1 cellular context compared by ENCODE assay signal in the genomic region with DNA sequence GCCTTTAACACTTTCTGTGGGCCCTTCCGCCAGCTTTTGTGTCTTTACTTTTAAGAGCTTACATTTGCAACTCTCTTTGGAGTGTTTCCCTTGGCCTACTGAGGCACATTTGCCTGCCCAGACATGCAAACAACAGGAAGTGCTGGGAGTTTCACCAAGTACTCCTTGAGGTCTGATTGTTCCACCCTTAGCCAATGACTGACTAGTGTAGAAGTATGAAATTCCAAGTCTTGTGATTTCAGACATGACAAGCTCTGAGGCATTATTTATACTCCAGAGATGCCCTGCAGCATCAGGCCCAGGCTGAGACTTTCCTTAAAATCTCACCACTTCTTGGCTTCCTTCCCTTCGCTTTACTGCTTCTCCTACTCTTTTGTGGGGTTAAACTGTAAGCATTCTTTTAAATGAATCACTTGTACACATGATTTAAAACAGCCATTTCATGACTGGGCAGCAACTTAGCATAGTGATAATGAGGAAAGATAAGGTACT.
TF ChIP-seq lines count a peak whose summit lies in the region.

No MANE protein-coding gene starts in this region.

TF ChIP-seq in SK-N-SH, 30 proteins besides CTCF, POLR2A, EP300 and RAD21 (continued from another document):
- TF ChIP-seq, protein P1, sequence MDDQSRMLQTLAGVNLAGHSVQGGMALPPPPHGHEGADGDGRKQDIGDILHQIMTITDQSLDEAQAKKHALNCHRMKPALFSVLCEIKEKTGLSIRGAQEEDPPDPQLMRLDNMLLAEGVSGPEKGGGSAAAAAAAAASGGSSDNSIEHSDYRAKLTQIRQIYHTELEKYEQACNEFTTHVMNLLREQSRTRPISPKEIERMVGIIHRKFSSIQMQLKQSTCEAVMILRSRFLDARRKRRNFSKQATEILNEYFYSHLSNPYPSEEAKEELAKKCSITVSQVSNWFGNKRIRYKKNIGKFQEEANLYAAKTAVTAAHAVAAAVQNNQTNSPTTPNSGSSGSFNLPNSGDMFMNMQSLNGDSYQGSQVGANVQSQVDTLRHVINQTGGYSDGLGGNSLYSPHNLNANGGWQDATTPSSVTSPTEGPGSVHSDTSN (IDR thresholded peaks at IDR 0.05), result peak; percentile 75
- no peak for TF ChIP-seq SIN3A (IDR thresholded peaks at IDR 0.05; ENCODE audit: borderline replicate concordance, low read depth, low read length)
- no peak for TF ChIP-seq POLR2AphosphoS5 (IDR thresholded peaks at IDR 0.05; ENCODE audit: low read depth, low read length)
- TF ChIP-seq IRF3 (IDR thresholded peaks at IDR 0.05; ENCODE audit: low read depth, low read length), result no peak
- no peak for TF ChIP-seq CHD2 (IDR thresholded peaks at IDR 0.05; ENCODE audit: low read length, partially characterized antibody)
- TF ChIP-seq FOSL2 (IDR thresholded peaks at IDR 0.05; ENCODE audit: borderline replicate concordance, low read depth), result peak; percentile 72; the same call in 1 of the 2 replicates
- peak; percentile 87 for TF ChIP-seq TCF12 (IDR thresholded peaks at IDR 0.05)
- TF ChIP-seq TAF1 (IDR thresholded peaks at IDR 0.05; ENCODE audit: borderline replicate concordance, low read depth, low read length), result no peak
- TF ChIP-seq MAX (IDR thresholded peaks at IDR 0.05; ENCODE audit: low read depth), result no peak; the same call in 1 of the 2 replicates
- TF ChIP-seq ZBTB33 (IDR thresholded peaks at IDR 0.05; ENCODE audit: borderline replicate concordance, low read depth), result no peak
- no peak for TF ChIP-seq REST (IDR thresholded peaks at IDR 0.05; ENCODE audit: low read depth, low read length)
- peak; percentile 76 for TF ChIP-seq JUND (IDR thresholded peaks at IDR 0.05)
- TF ChIP-seq SMC3 (IDR thresholded peaks at IDR 0.05; ENCODE audit: low read depth, low read length), result no peak
- TF ChIP-seq FOXJ3 (CRISPR knock-in tag; IDR thresholded peaks at IDR 0.05), result no peak
- no peak for TF ChIP-seq NRF1 (IDR thresholded peaks at IDR 0.05; ENCODE audit: low read depth, low read length)
- no peak for TF ChIP-seq USF2 (IDR thresholded peaks at IDR 0.05; ENCODE audit: borderline replicate concordance, low read depth, low read length)
- TF ChIP-seq EZH2phosphoT487 (IDR thresholded peaks at IDR 0.05; ENCODE audit: borderline replicate concordance, low read depth), result no peak
- 0 out of 2 replicates have a peak, but pooled peaks have one; percentile 13 for TF ChIP-seq RXRA (IDR thresholded peaks at IDR 0.05; ENCODE audit: borderline replicate concordance, low read depth)
- no peak for TF ChIP-seq RFX5 (IDR thresholded peaks at IDR 0.05; ENCODE audit: low read length)
- TF ChIP-seq MEF2A (IDR thresholded peaks at IDR 0.05; ENCODE audit: borderline replicate concordance, low read depth), result no peak
- no peak for TF ChIP-seq RCOR1 (IDR thresholded peaks at IDR 0.05; ENCODE audit: low read length)
- peak; percentile 59 for TF ChIP-seq FOXM1 (IDR thresholded peaks at IDR 0.05; ENCODE audit: low read depth)
- TF ChIP-seq NFIC (IDR thresholded peaks at IDR 0.05; ENCODE audit: borderline replicate concordance), result peak; percentile 64; the same call in 1 of the 2 replicates
